In genomic region chr11:9460322-9461067, GRCh38 we compare ENCODE assay signal across 8 cellular contexts. TPM values are rescaled to one million over a fixed set of nuclear protein-coding genes. Genes with fewer than 3 reads are reported as not detected.
DNase-seq lines count a peak whose midpoint lies in the region; ATAC-seq, FAIRE-seq and TF ChIP-seq lines count a peak whose summit lies in the region.

ZNF143 (plus strand) TSS chr11:9461012; CDS start chr11:9471309, 10,297 bp downstream.

- 0% methylated on average over 26 to 44 of the region's 45 CpGs for WGBS in body of pancreas, 2 donors

- TF ChIP-seq POLR2A in body of pancreas (IDR thresholded peaks at IDR 0.05): peak; percentile 82 to 98 (median 96)

- FAIRE-seq in TTC549 (lab: Jason Lieb, UNC): peak; percentile 90

- TF ChIP-seq CTCF in 22Rv1 (IDR thresholded peaks at IDR 0.05) (no peak), body of pancreas (IDR thresholded peaks at IDR 0.05) (peak in 4 of 7 experiments; percentile 44 to 56 (median 46))

- peak; percentile 100 for DNase-seq in NCI-H2107 treated with DMSO at 0.1 percent for 48 hours (lab: John Stamatoyannopoulos, UW; ENCODE audit: unreplicated experiment)
- peak; percentile 100 for DNase-seq in body of pancreas
- peak; percentile 96 for DNase-seq in iPS DF 19.7 (ENCODE audit: low read depth, low spot score)
- peak; percentile 100 for DNase-seq in sciatic nerve (ENCODE audit: low spot score)

- H3K27ac ChIP-seq in 22Rv1: peak within 1 kb of the TSS; percentile 100
- H3K27ac ChIP-seq in body of pancreas: peak within 1 kb of the TSS; percentile 96 to 99 (median 98)

- no peaks in the 10 kb centered on the region for H3K36me3 ChIP-seq in body of pancreas (replicated peaks in 1 of 2; ENCODE audit: insufficient read depth in 1 of 2, low read depth in 2 of 2)

- H3K9me3 ChIP-seq in body of pancreas: no peaks in the 10 kb centered on the region

- peak; percentile 83 for ATAC-seq in GM18520 (IDR thresholded peaks at IDR 0.05; ENCODE audit: unreplicated experiment)
- peak; percentile 89 for ATAC-seq in HG03064 (IDR thresholded peaks at IDR 0.05; ENCODE audit: low read depth, unreplicated experiment)
- peak; percentile 94 for ATAC-seq in body of pancreas
- peak; percentile 99 for ATAC-seq in sciatic nerve

- no peaks in the 10 kb centered on the region for H3K27me3 ChIP-seq in body of pancreas

- intact Hi-C loops in body of pancreas (cut with DNase I) (no loop called here), sciatic nerve (cut with DNase I) (no loop called here)

- H3K4me1 ChIP-seq in body of pancreas: peaks cover 26% of the 10 kb centered on the region

- peak within 1 kb of the TSS; percentile 44 to 84 for H3K4me3 ChIP-seq in body of pancreas

RNA-seq across cellular contexts. Expression of gene ZNF143, which starts in this region (rescaled TPM):
- 10 to 100 TPM; 15.8 to 20.1 TPM for total RNA-seq in body of pancreas
- 42.8 TPM for total RNA-seq in sciatic nerve

Comparison
In these comparisons a context has a peak if more than half of its experiments do, and no peak if none do; other contexts are left out.
1. Peak in every context shown above with its lines: DNase-seq, ATAC-seq, H3K4me3 ChIP-seq and H3K27ac ChIP-seq.